ENCODE assay signal across 8 cellular contexts in the genomic region with DNA sequence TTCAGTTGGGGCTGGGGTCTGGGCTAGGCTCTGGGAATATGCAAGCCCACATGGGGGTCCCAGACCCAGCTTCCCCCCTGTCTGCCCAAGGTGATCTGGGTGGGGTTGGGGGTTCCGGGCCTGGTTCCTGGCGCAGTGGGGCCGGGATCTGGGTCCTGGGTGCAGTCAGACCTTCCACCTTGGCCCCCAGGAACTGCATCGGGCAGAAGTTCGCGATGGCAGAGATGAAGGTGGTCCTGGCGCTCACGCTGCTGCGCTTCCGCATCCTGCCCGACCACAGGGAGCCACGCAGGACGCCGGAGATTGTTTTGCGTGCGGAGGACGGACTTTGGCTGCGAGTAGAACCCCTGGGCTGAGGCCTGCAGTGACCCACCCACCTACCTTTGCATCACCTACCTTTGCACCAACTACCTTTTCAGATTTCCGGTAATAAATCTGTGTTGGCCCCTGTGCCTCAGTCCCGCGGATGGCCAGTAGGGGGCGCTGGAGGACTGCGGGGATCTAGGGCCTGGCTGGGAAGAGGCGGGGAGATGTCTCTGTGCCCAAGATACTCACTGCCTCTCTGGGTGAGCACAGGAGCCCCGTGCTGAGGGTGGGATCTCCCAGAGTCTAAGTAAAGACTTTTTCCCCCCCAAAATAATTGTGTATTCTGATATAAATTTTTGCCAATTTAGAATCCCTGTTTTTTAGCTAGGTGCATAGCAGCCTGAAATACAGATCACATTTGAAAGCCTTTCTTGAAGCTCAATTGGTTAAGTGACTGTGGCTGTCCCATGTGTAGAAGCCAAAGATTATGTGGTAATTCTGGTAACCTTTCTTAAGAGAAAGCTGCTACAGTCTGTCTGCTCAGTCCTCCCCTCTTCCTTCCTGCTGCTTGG. TPM values are rescaled to one million over a fixed set of nuclear protein-coding genes. Genes with fewer than 3 reads are reported as not detected.
DNase-seq lines count a peak whose midpoint lies in the region; ATAC-seq and TF ChIP-seq lines count a peak whose summit lies in the region.

No MANE protein-coding gene starts in this region.

- H3K79me2 ChIP-seq in OCI-LY3 (ENCODE audit: low read length) = no peaks in the 10 kb centered on the region

- H3K36me3 Mint-ChIP-seq in naive B cell = no peaks in the 10 kb centered on the region
- H3K36me3 Mint-ChIP-seq in stimulated activated effector memory CD8-positive, alpha-beta T cell treated with anti-CD3 and anti-CD28 coated beads, Interleukin-12 subunit alpha, Interleukin-12 subunit beta, amount 100 ng/mL, for 72 hours = no peaks in the 10 kb centered on the region

- peaks cover 7 to 8% (median 8%) of the 10 kb centered on the region in 3 donors for H3K4me1 Mint-ChIP-seq in naive B cell
- H3K4me1 Mint-ChIP-seq in stimulated activated effector memory CD8-positive, alpha-beta T cell treated with anti-CD3 and anti-CD28 coated beads, Interleukin-12 subunit alpha, Interleukin-12 subunit beta, amount 100 ng/mL, for 72 hours = peaks cover 7% of the 10 kb centered on the region

- H3K27ac Mint-ChIP-seq in naive B cell = no peak overlapping the region
- H3K27ac Mint-ChIP-seq in stimulated activated effector memory CD8-positive, alpha-beta T cell treated with anti-CD3 and anti-CD28 coated beads, Interleukin-12 subunit alpha, Interleukin-12 subunit beta, amount 100 ng/mL, for 72 hours = no peak overlapping the region

- no peaks in the 10 kb centered on the region for H3K9me3 ChIP-seq in OCI-LY3 (ENCODE audit: insufficient read depth, low read length)

- no peak overlapping the region for H3K9ac ChIP-seq in OCI-LY3 (ENCODE audit: low read length)

- H3K27ac ChIP-seq in OCI-LY3 (ENCODE audit: low read length) = no peak overlapping the region

- no peak overlapping the region for H3K4me2 ChIP-seq in OCI-LY3 (ENCODE audit: low read length)

- ATAC-seq in esophagus mucosa (peak; percentile 94), naive B cell (ENCODE audit: low read depth in 2 of 2) (peak; percentile 94 to 97), GM21723 (IDR thresholded peaks at IDR 0.05; ENCODE audit: unreplicated experiment) (no peak)
- ATAC-seq in stimulated activated effector memory CD8-positive, alpha-beta T cell treated with anti-CD3 and anti-CD28 coated beads, Interleukin-12 subunit alpha, Interleukin-12 subunit beta, amount 100 ng/mL, for 72 hours = peak; percentile 86

- no peaks in the 10 kb centered on the region for H3K27me3 ChIP-seq in OCI-LY3 (ENCODE audit: low read depth, low read length)

- DNase-seq in C1 segment of cervical spinal cord (lab: John Stamatoyannopoulos, UW) = peak in 12 of 14 donors; percentile 7 to 73 (median 27)
- DNase-seq in HFF-Myc (ENCODE audit: extremely low read depth, low read depth) = no peak
- DNase-seq in activated T-cell treated with anti-CD3 and anti-CD28 coated beads for 1 hour (ENCODE audit: low read depth) = peak; percentile 94
- peak; percentile 77 for DNase-seq in naive B cell
- DNase-seq in stimulated activated effector memory CD8-positive, alpha-beta T cell treated with anti-CD3 and anti-CD28 coated beads, Interleukin-12 subunit alpha, Interleukin-12 subunit beta, amount 100 ng/mL, for 72 hours (ENCODE audit: low spot score in 2 of 2) = peak; percentile 93 to 96

- peak overlapping the region in 1 of 8 donors; percentile 55 for H3K4me3 Mint-ChIP-seq in naive B cell
- no peak overlapping the region for H3K4me3 Mint-ChIP-seq in stimulated activated effector memory CD8-positive, alpha-beta T cell treated with anti-CD3 and anti-CD28 coated beads, Interleukin-12 subunit alpha, Interleukin-12 subunit beta, amount 100 ng/mL, for 72 hours

- peaks cover 8 to 35% (median 15%) of the 10 kb centered on the region in 3 donors for H3K27me3 Mint-ChIP-seq in naive B cell

- TF ChIP-seq CTCF in HFF-Myc (IDR thresholded peaks at IDR 0.05; ENCODE audit: low read depth, low read length, missing control alignments) (peak; percentile 78), OCI-LY3 (IDR thresholded peaks at IDR 0.05; ENCODE audit: low read depth, low read length) (peak; percentile 94)

- no peak overlapping the region for H3K4me3 ChIP-seq in HFF-Myc (replicated peaks; ENCODE audit: low read depth, low read length)
- H3K4me3 ChIP-seq in OCI-LY3 (ENCODE audit: low read length) = no peak overlapping the region

- H3K9me3 Mint-ChIP-seq in naive B cell = peaks cover 0 to 7% (median 0%) of the 10 kb centered on the region in 7 donors
- H3K9me3 Mint-ChIP-seq in stimulated activated effector memory CD8-positive, alpha-beta T cell treated with anti-CD3 and anti-CD28 coated beads, Interleukin-12 subunit alpha, Interleukin-12 subunit beta, amount 100 ng/mL, for 72 hours = no peaks in the 10 kb centered on the region

- H3K36me3 ChIP-seq in OCI-LY3 (replicated peaks; ENCODE audit: low read depth, low read length) = no peaks in the 10 kb centered on the region

- peaks cover 3% of the 10 kb centered on the region; the same call in 1 of the 2 replicates for H3K4me1 ChIP-seq in OCI-LY3 (ENCODE audit: low read length)

- H4K20me1 ChIP-seq in OCI-LY3 (ENCODE audit: insufficient read depth, low read length) = no peaks in the 10 kb centered on the region

- H2AFZ ChIP-seq in OCI-LY3 (ENCODE audit: low read depth, low read length) = no peak overlapping the region

RNA-seq across cellular contexts. Expression of gene CYP4F3, which starts 11.5 kb away (rescaled TPM):
- total RNA-seq in esophagus mucosa = 34.8 TPM
- not detected for polyA plus RNA-seq in naive B cell (ENCODE audit: low read depth in 6 of 6)

RNA-seq across cellular contexts. Expression of gene CYP4F8, which starts 14.2 kb away (rescaled TPM):
- total RNA-seq in esophagus mucosa = not detected
- not detected for polyA plus RNA-seq in naive B cell (ENCODE audit: low read depth in 6 of 6)

RNA-seq across cellular contexts. Expression of gene CYP4F12, which starts 43.6 kb away (rescaled TPM):
- total RNA-seq in esophagus mucosa = 31.5 TPM
- not detected for polyA plus RNA-seq in naive B cell (ENCODE audit: low read depth in 6 of 6)
